In genomic region chr4:88219099-88219498, GRCh38 we compare ENCODE assay signal across 8 cellular contexts.
DNase-seq lines count a peak whose midpoint lies in the region; ATAC-seq and TF ChIP-seq lines count a peak whose summit lies in the region.

No MANE protein-coding gene starts in this region.

- peaks cover 2% of the 10 kb centered on the region; the same call in 1 of the 2 replicates for H3K4me1 Mint-ChIP-seq in WTC11

- TF ChIP-seq CTCF in WTC11 (IDR thresholded peaks at IDR 0.05) (peak; percentile 40; the same call in 1 of the 2 replicates), cardiac muscle cell (IDR thresholded peaks at IDR 0.05; ENCODE audit: low read depth, low read length) (peak; percentile 55), retinal pigment epithelial cell (conservative IDR thresholded peaks at IDR 0.05; ENCODE audit: low read depth, low read length) (peak; percentile 53)

- no peak overlapping the region for H3K4me3 Mint-ChIP-seq in WTC11

- ATAC-seq in HG02623 (IDR thresholded peaks at IDR 0.05; ENCODE audit: unreplicated experiment) = peak; percentile 64
- ATAC-seq in WTC11 = peak; percentile 60

- H3K36me3 Mint-ChIP-seq in WTC11 = peaks cover 6% of the 10 kb centered on the region; the same call in 1 of the 2 replicates

- H3K27ac ChIP-seq in cardiac muscle cell = no peak overlapping the region

- H3K27me3 ChIP-seq in cardiac muscle cell = no peaks in the 10 kb centered on the region

- H3K36me3 ChIP-seq in cardiac muscle cell = no peaks in the 10 kb centered on the region

- no peaks in the 10 kb centered on the region for H3K9me3 ChIP-seq in cardiac muscle cell (ENCODE audit: low read depth)

- POLR2A ChIA-PET in WTC11 (lab: Charles Lee) = no interaction called here

- CTCF ChIA-PET in WTC11 (lab: Charles Lee) = interaction anchor here (0.6 to 4.2 kb wide), 40 partner anchors 9 to 454 kb away, joined by 3 to 106 read pairs (median 4); partner anchors contain the start of genes ABCG2, HERC5, HERC6 and PPM1K

- H3K9me3 Mint-ChIP-seq in WTC11 = peaks cover 25% of the 10 kb centered on the region

- H3K4me1 ChIP-seq in cardiac muscle cell (ENCODE audit: low read depth) = no peaks in the 10 kb centered on the region

- no peaks in the 10 kb centered on the region; the same call in 1 of the 2 replicates for H3K27me3 Mint-ChIP-seq in WTC11 (ENCODE audit: low read depth)

- peak; percentile 1 to 44 for DNase-seq in NCI-H446 (lab: John Stamatoyannopoulos, UW)
- no peak for DNase-seq in NCI-H446 treated with DMSO at 0.1 percent for 48 hours (lab: John Stamatoyannopoulos, UW)
- peak; percentile 7 for DNase-seq in NCI-H2081 treated with DMSO at 0.1 percent for 48 hours (lab: John Stamatoyannopoulos, UW)
- no peak for DNase-seq in WTC11 (ENCODE audit: low spot score)
- peak; percentile 68 to 73 for DNase-seq in cardiac muscle cell (ENCODE audit: low read depth in 1 of 2, low spot score in 1 of 2)
- DNase-seq in retinal pigment epithelial cell (ENCODE audit: low read depth) = no peak
- DNase-seq in NCI-H226 = no peak

- H3K4me3 ChIP-seq in cardiac muscle cell (no peak overlapping the region), retinal pigment epithelial cell (ENCODE audit: low read length) (no peak overlapping the region)

- no peak overlapping the region for H3K27ac Mint-ChIP-seq in WTC11

TF ChIP-seq in WTC11, 78 proteins besides CTCF, POLR2A, EP300 and RAD21:
- TF ChIP-seq, protein P1, sequence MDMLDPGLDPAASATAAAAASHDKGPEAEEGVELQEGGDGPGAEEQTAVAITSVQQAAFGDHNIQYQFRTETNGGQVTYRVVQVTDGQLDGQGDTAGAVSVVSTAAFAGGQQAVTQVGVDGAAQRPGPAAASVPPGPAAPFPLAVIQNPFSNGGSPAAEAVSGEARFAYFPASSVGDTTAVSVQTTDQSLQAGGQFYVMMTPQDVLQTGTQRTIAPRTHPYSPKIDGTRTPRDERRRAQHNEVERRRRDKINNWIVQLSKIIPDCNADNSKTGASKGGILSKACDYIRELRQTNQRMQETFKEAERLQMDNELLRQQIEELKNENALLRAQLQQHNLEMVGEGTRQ (CRISPR knock-in tag; IDR thresholded peaks at IDR 0.05) = no peak
- TF ChIP-seq, protein P2, sequence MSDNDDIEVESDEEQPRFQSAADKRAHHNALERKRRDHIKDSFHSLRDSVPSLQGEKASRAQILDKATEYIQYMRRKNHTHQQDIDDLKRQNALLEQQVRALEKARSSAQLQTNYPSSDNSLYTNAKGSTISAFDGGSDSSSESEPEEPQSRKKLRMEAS (CRISPR knock-in tag; IDR thresholded peaks at IDR 0.05) = no peak
- TF ChIP-seq, protein P3, sequence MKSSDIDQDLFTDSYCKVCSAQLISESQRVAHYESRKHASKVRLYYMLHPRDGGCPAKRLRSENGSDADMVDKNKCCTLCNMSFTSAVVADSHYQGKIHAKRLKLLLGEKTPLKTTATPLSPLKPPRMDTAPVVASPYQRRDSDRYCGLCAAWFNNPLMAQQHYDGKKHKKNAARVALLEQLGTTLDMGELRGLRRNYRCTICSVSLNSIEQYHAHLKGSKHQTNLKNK (CRISPR knock-in tag; IDR thresholded peaks at IDR 0.05) = no peak
- TF ChIP-seq STAT6 (CRISPR knock-in tag; conservative IDR thresholded peaks at IDR 0.05; ENCODE audit: low read depth) (no peak), FOXP1 (CRISPR knock-in tag; IDR thresholded peaks at IDR 0.05; ENCODE audit: borderline replicate concordance) (no peak)
- TF ChIP-seq, protein P4, sequence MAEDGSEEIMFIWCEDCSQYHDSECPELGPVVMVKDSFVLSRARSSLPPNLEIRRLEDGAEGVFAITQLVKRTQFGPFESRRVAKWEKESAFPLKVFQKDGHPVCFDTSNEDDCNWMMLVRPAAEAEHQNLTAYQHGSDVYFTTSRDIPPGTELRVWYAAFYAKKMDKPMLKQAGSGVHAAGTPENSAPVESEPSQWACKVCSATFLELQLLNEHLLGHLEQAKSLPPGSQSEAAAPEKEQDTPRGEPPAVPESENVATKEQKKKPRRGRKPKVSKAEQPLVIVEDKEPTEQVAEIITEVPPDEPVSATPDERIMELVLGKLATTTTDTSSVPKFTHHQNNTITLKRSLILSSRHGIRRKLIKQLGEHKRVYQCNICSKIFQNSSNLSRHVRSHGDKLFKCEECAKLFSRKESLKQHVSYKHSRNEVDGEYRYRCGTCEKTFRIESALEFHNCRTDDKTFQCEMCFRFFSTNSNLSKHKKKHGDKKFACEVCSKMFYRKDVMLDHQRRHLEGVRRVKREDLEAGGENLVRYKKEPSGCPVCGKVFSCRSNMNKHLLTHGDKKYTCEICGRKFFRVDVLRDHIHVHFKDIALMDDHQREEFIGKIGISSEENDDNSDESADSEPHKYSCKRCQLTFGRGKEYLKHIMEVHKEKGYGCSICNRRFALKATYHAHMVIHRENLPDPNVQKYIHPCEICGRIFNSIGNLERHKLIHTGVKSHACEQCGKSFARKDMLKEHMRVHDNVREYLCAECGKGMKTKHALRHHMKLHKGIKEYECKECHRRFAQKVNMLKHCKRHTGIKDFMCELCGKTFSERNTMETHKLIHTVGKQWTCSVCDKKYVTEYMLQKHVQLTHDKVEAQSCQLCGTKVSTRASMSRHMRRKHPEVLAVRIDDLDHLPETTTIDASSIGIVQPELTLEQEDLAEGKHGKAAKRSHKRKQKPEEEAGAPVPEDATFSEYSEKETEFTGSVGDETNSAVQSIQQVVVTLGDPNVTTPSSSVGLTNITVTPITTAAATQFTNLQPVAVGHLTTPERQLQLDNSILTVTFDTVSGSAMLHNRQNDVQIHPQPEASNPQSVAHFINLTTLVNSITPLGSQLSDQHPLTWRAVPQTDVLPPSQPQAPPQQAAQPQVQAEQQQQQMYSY (CRISPR knock-in tag; IDR thresholded peaks at IDR 0.05) = no peak
- TF ChIP-seq, protein P5, sequence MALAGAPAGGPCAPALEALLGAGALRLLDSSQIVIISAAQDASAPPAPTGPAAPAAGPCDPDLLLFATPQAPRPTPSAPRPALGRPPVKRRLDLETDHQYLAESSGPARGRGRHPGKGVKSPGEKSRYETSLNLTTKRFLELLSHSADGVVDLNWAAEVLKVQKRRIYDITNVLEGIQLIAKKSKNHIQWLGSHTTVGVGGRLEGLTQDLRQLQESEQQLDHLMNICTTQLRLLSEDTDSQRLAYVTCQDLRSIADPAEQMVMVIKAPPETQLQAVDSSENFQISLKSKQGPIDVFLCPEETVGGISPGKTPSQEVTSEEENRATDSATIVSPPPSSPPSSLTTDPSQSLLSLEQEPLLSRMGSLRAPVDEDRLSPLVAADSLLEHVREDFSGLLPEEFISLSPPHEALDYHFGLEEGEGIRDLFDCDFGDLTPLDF (CRISPR knock-in tag; IDR thresholded peaks at IDR 0.05) = no peak

Comparison
In these comparisons a context has a peak if more than half of its experiments do, and no peak if none do; other contexts are left out.
1. DNase-seq: peak in NCI-H446 (2 of 2), NCI-H2081 treated with DMSO at 0.1 percent for 48 hours (single experiment) and cardiac muscle cell (2 of 2); none in NCI-H446 treated with DMSO at 0.1 percent for 48 hours (single experiment), WTC11 (single experiment), retinal pigment epithelial cell (single experiment) and NCI-H226 (single experiment).
2. Peak in every context shown above with its lines, with median percentiles within 50 percentile points of each other: CTCF ChIP-seq.